Comparison of ENCODE assay signal across 18 cellular contexts in the genomic region with DNA sequence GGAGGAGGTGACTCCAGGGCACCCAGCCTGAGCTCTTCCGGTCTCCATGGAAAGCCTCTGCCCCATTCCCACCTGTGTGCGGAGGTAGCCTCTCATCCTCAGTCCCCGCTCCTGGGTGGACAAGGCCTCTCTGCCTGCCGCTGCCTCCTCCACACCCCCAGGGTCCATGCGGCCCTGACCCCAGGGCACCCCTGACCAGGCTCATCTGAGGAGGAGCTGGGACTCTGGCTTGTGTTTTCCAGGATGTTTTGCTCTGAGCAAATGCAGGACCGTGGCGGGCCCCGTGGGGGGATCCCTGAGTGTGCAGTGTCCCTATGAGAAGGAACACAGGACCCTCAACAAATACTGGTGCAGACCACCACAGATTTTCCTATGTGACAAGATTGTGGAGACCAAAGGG. TPM values are rescaled to one million over a fixed set of nuclear protein-coding genes. Genes with fewer than 3 reads are reported as not detected.
DNase-seq lines count a peak whose midpoint lies in the region; ATAC-seq and TF ChIP-seq lines count a peak whose summit lies in the region.
"Had no signal": no experiment of that assay in that cellular context is flagged by ENCODE, and none has a peak within 500 bp of the region (broad histone marks: within the 10 kb centered on the region; RNA-seq: fewer than 3 reads in every experiment).

No MANE protein-coding gene starts in this region.

- H3K9me2 ChIP-seq in MM.1S (replicated peaks; ENCODE audit: insufficient read depth, low read length): no peaks in the 10 kb centered on the region

- H3K27me3 ChIP-seq in MM.1S (replicated peaks; ENCODE audit: insufficient read depth, low read length) (no peaks in the 10 kb centered on the region), neuronal stem cell (ENCODE audit: control insufficient read depth in 3 of 3, insufficient read depth in 3 of 3, low read depth in 1 of 3, low read length in 3 of 3) (peaks cover 0 to 4% (median 0%) of the 10 kb centered on the region in 3 experiments)

- intact Hi-C loops in dendritic cell treated with granulocyte-macrophage colony-stimulating factor and Interleukin-4, amounts not matched to agents 40 ng/mL and 50 ng/mL, for 4 days (cut with micrococcal nuclease): no loop called here

- H3K27ac ChIP-seq in MM.1S (ENCODE audit: low read length) (peak overlapping the region; percentile 92; the same call in 1 of the 2 replicates), neuronal stem cell (replicated peaks; ENCODE audit: low read length) (no peak overlapping the region)
- H3K27ac ChIP-seq: A549 had no signal

- peaks cover 6% of the 10 kb centered on the region for H3K4me1 ChIP-seq in MM.1S (ENCODE audit: low read length)
- H3K4me1 ChIP-seq in neuronal stem cell (ENCODE audit: control insufficient read depth in 2 of 2, insufficient read depth in 1 of 2, low read depth in 1 of 2, low read length in 2 of 2): no peaks in the 10 kb centered on the region
- H3K4me1 ChIP-seq: A549 had no signal

- H3K14ac ChIP-seq in neuronal stem cell (ENCODE audit: low read length): no peak overlapping the region

- no peaks in the 10 kb centered on the region for H3F3A ChIP-seq in MM.1S (ENCODE audit: insufficient read depth, low read length)

- H3K36me3 ChIP-seq in MM.1S (replicated peaks; ENCODE audit: insufficient read depth, low read length) (no peaks in the 10 kb centered on the region), neuronal stem cell (replicated peaks in 1 of 2; ENCODE audit: control insufficient read depth in 2 of 2, insufficient read depth in 2 of 2, low read length in 2 of 2) (no peaks in the 10 kb centered on the region)

- H3K4me1 Mint-ChIP-seq in activated T-cell treated with anti-CD3 and anti-CD28 coated beads, Interleukin-2, amount 50 U/mL, for 72 hours (ENCODE audit: low read depth): peaks cover 36% of the 10 kb centered on the region
- H3K4me1 Mint-ChIP-seq in dendritic cell treated with granulocyte-macrophage colony-stimulating factor and Interleukin-4, amounts not matched to agents 40 ng/mL and 50 ng/mL, for 4 days (ENCODE audit: low read depth): peaks cover 57% of the 10 kb centered on the region

- no peak overlapping the region for H2BK120ac ChIP-seq in neuronal stem cell (ENCODE audit: low read depth, low read length)

- no peak overlapping the region for H4K91ac ChIP-seq in neuronal stem cell (ENCODE audit: low read depth, low read length, poor library complexity)

- H3K27ac Mint-ChIP-seq in activated T-cell treated with anti-CD3 and anti-CD28 coated beads, Interleukin-2, amount 50 U/mL, for 72 hours: peak overlapping the region; percentile 77
- H3K27ac Mint-ChIP-seq in dendritic cell treated with granulocyte-macrophage colony-stimulating factor and Interleukin-4, amounts not matched to agents 40 ng/mL and 50 ng/mL, for 4 days: peak overlapping the region; percentile 26

- H3K9me3 Mint-ChIP-seq in activated T-cell treated with anti-CD3 and anti-CD28 coated beads, Interleukin-2, amount 50 U/mL, for 72 hours: peaks cover 9 to 14% of the 10 kb centered on the region in 2 donors
- H3K9me3 Mint-ChIP-seq in dendritic cell treated with granulocyte-macrophage colony-stimulating factor and Interleukin-4, amounts not matched to agents 40 ng/mL and 50 ng/mL, for 4 days: peaks cover 11% of the 10 kb centered on the region

- H3K4me2 ChIP-seq in MM.1S (ENCODE audit: low read depth, low read length) (peak overlapping the region; percentile 43; the same call in 1 of the 2 replicates), neuronal stem cell (ENCODE audit: insufficient read depth, low read length, poor library complexity, severe bottlenecking) (no peak overlapping the region)
- H3K4me2 ChIP-seq: A549 had no signal

- no peaks in the 10 kb centered on the region for H3K9me3 ChIP-seq in MM.1S (replicated peaks; ENCODE audit: insufficient read depth, low read length)
- H3K9me3 ChIP-seq in neuronal stem cell (replicated peaks in 1 of 2; ENCODE audit: control insufficient read depth in 2 of 2, insufficient read depth in 1 of 2, low read depth in 1 of 2, low read length in 2 of 2): peaks cover 2 to 10% of the 10 kb centered on the region in 2 donors

- peak overlapping the region; percentile 77 for H3K18ac ChIP-seq in neuronal stem cell (ENCODE audit: low read length)

- H3K4me3 ChIP-seq in MM.1S (ENCODE audit: low read length) (no peak overlapping the region), neuronal stem cell (ENCODE audit: low read length in 2 of 2) (no peak overlapping the region)
- H3K4me3 ChIP-seq: A549 had no signal

- no peak overlapping the region for H3K9ac ChIP-seq in MM.1S (ENCODE audit: low read length)
- H3K9ac ChIP-seq in neuronal stem cell (ENCODE audit: low read depth, low read length, poor library complexity): no peak overlapping the region

- H4K8ac ChIP-seq in neuronal stem cell (ENCODE audit: low read depth, low read length): no peak overlapping the region

- H3K4me3 Mint-ChIP-seq in activated T-cell treated with anti-CD3 and anti-CD28 coated beads, Interleukin-2, amount 50 U/mL, for 72 hours: no peak overlapping the region
- no peak overlapping the region for H3K4me3 Mint-ChIP-seq in dendritic cell treated with granulocyte-macrophage colony-stimulating factor and Interleukin-4, amounts not matched to agents 40 ng/mL and 50 ng/mL, for 4 days

- DNase-seq in activated T-cell treated with anti-CD3 and anti-CD28 coated beads, Interleukin-2, amount 50 U/mL, for 72 hours: no peak
- no peak for DNase-seq in activated T-cell treated with anti-CD3 and anti-CD28 coated beads, Interleukin-2, amount 50 U/mL, for 1 hour
- DNase-seq in MM.1S: no peak
- no peak for DNase-seq in neuronal stem cell (ENCODE audit: low spot score)
- no peak for DNase-seq in NCI-H1417 treated with DMSO at 0.1 percent for 48 hours (lab: John Stamatoyannopoulos, UW)
- DNase-seq in NCI-H2227 (lab: John Stamatoyannopoulos, UW; ENCODE audit: unreplicated experiment): no peak
- DNase-seq in GDM1 (lab: John Stamatoyannopoulos, UW): no peak
- DNase-seq: GOT3, KG1, NCI-H1105, NCI-H187 treated with DMSO at 0.1 percent for 48 hours, NCI-H2171, NCI-H510A, SIG-M5 had no signal

- TF ChIP-seq CTCF in MM.1S (IDR thresholded peaks at IDR 0.05; ENCODE audit: low read length): no peak

- H3K4ac ChIP-seq in neuronal stem cell (ENCODE audit: low read length): no peak overlapping the region

- no peaks in the 10 kb centered on the region for H4K20me1 ChIP-seq in MM.1S (ENCODE audit: insufficient read depth, low read length)

- no CpG with 5 or more reads among the region's 8 CpGs for WGBS in neuronal stem cell (ENCODE audit: extremely low coverage in 2 of 2, insufficient read length in 2 of 2, insufficient replicate concordance in 1 of 2), 2 donors

- no peak overlapping the region for H2BK12ac ChIP-seq in neuronal stem cell (ENCODE audit: low read length)

- H3K36me3 Mint-ChIP-seq in activated T-cell treated with anti-CD3 and anti-CD28 coated beads, Interleukin-2, amount 50 U/mL, for 72 hours (ENCODE audit: insufficient read depth in 2 of 2): peaks cover 11 to 20% of the 10 kb centered on the region in 2 donors
- H3K36me3 Mint-ChIP-seq in dendritic cell treated with granulocyte-macrophage colony-stimulating factor and Interleukin-4, amounts not matched to agents 40 ng/mL and 50 ng/mL, for 4 days (ENCODE audit: low read depth): peaks cover 81% of the 10 kb centered on the region

- no peaks in the 10 kb centered on the region for H3K79me1 ChIP-seq in neuronal stem cell (ENCODE audit: low read depth, low read length)

- H2BK15ac ChIP-seq in neuronal stem cell (ENCODE audit: low read length): no peak overlapping the region

- H2BK5ac ChIP-seq in neuronal stem cell (ENCODE audit: low read length): no peak overlapping the region

- no peak for ATAC-seq in activated T-cell treated with anti-CD3 and anti-CD28 coated beads, Interleukin-2, amount 50 U/mL, for 72 hours (replicated peaks in 1 of 2)

- no peaks in the 10 kb centered on the region for H3K27me3 Mint-ChIP-seq in activated T-cell treated with anti-CD3 and anti-CD28 coated beads, Interleukin-2, amount 50 U/mL, for 72 hours (ENCODE audit: low read depth)
- H3K27me3 Mint-ChIP-seq in dendritic cell treated with granulocyte-macrophage colony-stimulating factor and Interleukin-4, amounts not matched to agents 40 ng/mL and 50 ng/mL, for 4 days: no peaks in the 10 kb centered on the region

- no peak overlapping the region for H3K23ac ChIP-seq in neuronal stem cell (ENCODE audit: low read depth, low read length, poor library complexity)

- peaks cover 26% of the 10 kb centered on the region for H3K79me2 ChIP-seq in MM.1S (ENCODE audit: low read length)

- no peak overlapping the region for H2AK5ac ChIP-seq in neuronal stem cell (ENCODE audit: low read depth, low read length)

- H2AFZ ChIP-seq in MM.1S (ENCODE audit: low read length) (no peak overlapping the region), neuronal stem cell (ENCODE audit: low read length) (no peak overlapping the region)

RNA-seq across cellular contexts. Expression of gene CD300A, which starts 6.9 kb away (rescaled TPM):
- 1 to 10 TPM; 3.9 to 7.2 TPM for total RNA-seq in activated T-cell treated with anti-CD3 and anti-CD28 coated beads, Interleukin-2, amount 50 U/mL, for 72 hours
- polyA plus RNA-seq in neuronal stem cell (2013, experiment 1 of 2): 0.10 TPM
- polyA plus RNA-seq in neuronal stem cell (2013, experiment 2 of 2): 0.04 TPM
- total RNA-seq: MCF 10A, RPMI7951 had no signal
- polyA plus RNA-seq: A549 had no signal

RNA-seq across cellular contexts. Expression of gene GPRC5C, which starts 41.4 kb away (rescaled TPM):
- 1 to 10 TPM; 1.3 to 2.3 TPM for total RNA-seq in activated T-cell treated with anti-CD3 and anti-CD28 coated beads, Interleukin-2, amount 50 U/mL, for 72 hours
- 39.2 TPM for polyA plus RNA-seq in neuronal stem cell (2013, experiment 1 of 2)
- 37.9 TPM for polyA plus RNA-seq in neuronal stem cell (2013, experiment 2 of 2)

RNA-seq across cellular contexts. Expression of gene CD300LB, which starts 58.0 kb away (rescaled TPM):
- total RNA-seq in activated T-cell treated with anti-CD3 and anti-CD28 coated beads, Interleukin-2, amount 50 U/mL, for 72 hours: not detected
- polyA plus RNA-seq in neuronal stem cell (2013, experiment 1 of 2): not detected
- polyA plus RNA-seq in neuronal stem cell (2013, experiment 2 of 2): not detected
- total RNA-seq: MCF 10A, RPMI7951 had no signal
- polyA plus RNA-seq: A549 had no signal
